In genomic region chr3:107524214-107525100, GRCh38 we compare ENCODE assay signal across 8 cellular contexts. TPM values are rescaled to one million over a fixed set of nuclear protein-coding genes. Genes with fewer than 3 reads are reported as not detected.
A peak's percentile ranks its signal among the peaks of the same experiment; 100 is the strongest.
DNase-seq lines count a peak whose midpoint lies in the region; ATAC-seq, FAIRE-seq and TF ChIP-seq lines count a peak whose summit lies in the region.

No MANE protein-coding gene starts in this region.

- no peaks in the 10 kb centered on the region for H3K9me3 ChIP-seq in BLaER1 treated with 17β-estradiol and CSF1 and Interleukin-3, amounts not matched to agents 10 nM and 100 nM (replicated peaks in 1 of 11)
- H3K9me3 ChIP-seq in adipocyte (ENCODE audit: control insufficient read depth, low read length) = no peaks in the 10 kb centered on the region
- no peaks in the 10 kb centered on the region for H3K9me3 ChIP-seq in heart right ventricle
- H3K9me3 ChIP-seq in pancreas = no peaks in the 10 kb centered on the region
- H3K9me3 ChIP-seq in vagina = no peaks in the 10 kb centered on the region

- intact Hi-C loops in heart right ventricle (cut with DNase I) (loop anchor here in 8 of 10 donors (2.0 to 10.0 kb wide), 4 partner anchors 92 to 290 kb away; no protein-coding TSS in a partner anchor), pancreas (cut with DNase I) (no loop called here), vagina (cut with DNase I) (loop anchor here (10.0 kb wide), 1 partner anchor 90 kb away; no protein-coding TSS in a partner anchor)

- H3K9ac ChIP-seq in BLaER1 treated with 17β-estradiol and CSF1 and Interleukin-3, amounts not matched to agents 10 nM and 100 nM = peak overlapping the region; percentile 87 to 94 (median 91)
- H3K9ac ChIP-seq in adipocyte (ENCODE audit: low read length) = peak overlapping the region; percentile 92

- peak overlapping the region; percentile 82 to 99 (median 94) for H3K4me3 ChIP-seq in BLaER1 treated with 17β-estradiol and CSF1 and Interleukin-3, amounts not matched to agents 10 nM and 100 nM
- H3K4me3 ChIP-seq in HFF-Myc (replicated peaks; ENCODE audit: low read depth, low read length) (peak overlapping the region; percentile 87), adipocyte (ENCODE audit: low read length) (peak overlapping the region; percentile 99), heart right ventricle (peak overlapping the region; percentile 70 to 94 (median 91)), pancreas (peak overlapping the region; percentile 50 to 94 (median 80)), vagina (peak overlapping the region; percentile 67 to 91)

- WGBS in heart right ventricle, 2 donors = 0 to 1% methylated on average over 47 of the region's 47 CpGs
- WGBS in pancreas, 2 donors = 0% methylated on average over 45 to 47 of the region's 47 CpGs

- no peak for FAIRE-seq in pancreas (lab: Jason Lieb, UNC)

- H3K4me1 ChIP-seq in BLaER1 treated with 17β-estradiol and CSF1 and Interleukin-3, amounts not matched to agents 10 nM and 100 nM = peaks cover 20 to 39% (median 25%) of the 10 kb centered on the region in 10 experiments
- H3K4me1 ChIP-seq in adipocyte (ENCODE audit: control insufficient read depth, insufficient read depth, low read length) = peaks cover 11% of the 10 kb centered on the region
- peaks cover 0 to 25% (median 14%) of the 10 kb centered on the region in 9 donors for H3K4me1 ChIP-seq in heart right ventricle
- peaks cover 0 to 8% (median 4%) of the 10 kb centered on the region in 3 donors for H3K4me1 ChIP-seq in pancreas
- peaks cover 14% of the 10 kb centered on the region for H3K4me1 ChIP-seq in vagina

- H3K27ac ChIP-seq in BLaER1 treated with 17β-estradiol and CSF1 and Interleukin-3, amounts not matched to agents 10 nM and 100 nM = peak overlapping the region; percentile 75 to 93 (median 90)
- H3K27ac ChIP-seq in heart right ventricle (peak overlapping the region; percentile 63 to 96 (median 94)), pancreas (peak overlapping the region; percentile 85 to 97 (median 88)), vagina (peak overlapping the region; percentile 98)

- peak overlapping the region; percentile 86 to 99 (median 97) for H3K4me2 ChIP-seq in BLaER1 treated with 17β-estradiol and CSF1 and Interleukin-3, amounts not matched to agents 10 nM and 100 nM

- no peak for TF ChIP-seq CTCF in HFF-Myc (IDR thresholded peaks at IDR 0.05; ENCODE audit: low read depth, low read length, missing control alignments)
- no peak for TF ChIP-seq CTCF in heart right ventricle (IDR thresholded peaks at IDR 0.05)
- TF ChIP-seq CTCF in pancreas (IDR thresholded peaks at IDR 0.05) = no peak
- TF ChIP-seq CTCF in vagina (IDR thresholded peaks at IDR 0.05) = no peak

- peaks cover 0 to 6% (median 2%) of the 10 kb centered on the region in 11 experiments; a peak in 6 of 22 replicates for H3K36me3 ChIP-seq in BLaER1 treated with 17β-estradiol and CSF1 and Interleukin-3, amounts not matched to agents 10 nM and 100 nM
- no peaks in the 10 kb centered on the region for H3K36me3 ChIP-seq in adipocyte (ENCODE audit: control insufficient read depth, insufficient read depth, low read length, severe bottlenecking)
- peaks cover 0 to 12% (median 0%) of the 10 kb centered on the region in 9 donors for H3K36me3 ChIP-seq in heart right ventricle
- no peaks in the 10 kb centered on the region for H3K36me3 ChIP-seq in pancreas
- peaks cover 0 to 8% of the 10 kb centered on the region in 2 donors for H3K36me3 ChIP-seq in vagina

- peak in 1 of 8 donors; percentile 2 for ATAC-seq in heart right ventricle
- ATAC-seq in pancreas = peak in 3 of 4 donors; percentile 3 to 9 (median 6)
- ATAC-seq in HG03442 (IDR thresholded peaks at IDR 0.05; ENCODE audit: unreplicated experiment) = no peak

- H4K20me1 ChIP-seq in BLaER1 treated with 17β-estradiol and CSF1 and Interleukin-3, amounts not matched to agents 10 nM and 100 nM = peaks cover 0 to 6% (median 0%) of the 10 kb centered on the region in 11 experiments; a peak in 2 of 22 replicates

- DNase-seq in HFF-Myc (ENCODE audit: extremely low read depth, low read depth) (no peak), SKM-1 treated with dmso at 0.1 percent for 144 hours (lab: John Stamatoyannopoulos, UW; ENCODE audit: unreplicated experiment) (peak; percentile 7), adipocyte (ENCODE audit: low read depth) (peak; percentile 76), heart right ventricle (peak; percentile 49 to 60), pancreas (peak; percentile 29 to 79 (median 60)), vagina (ENCODE audit: extremely low spot score in 2 of 2) (no peak)

- no peaks in the 10 kb centered on the region for H3K27me3 ChIP-seq in BLaER1 treated with 17β-estradiol and CSF1 and Interleukin-3, amounts not matched to agents 10 nM and 100 nM
- H3K27me3 ChIP-seq in adipocyte (replicated peaks; ENCODE audit: control insufficient read depth, insufficient read depth, low read length) = no peaks in the 10 kb centered on the region
- no peaks in the 10 kb centered on the region for H3K27me3 ChIP-seq in heart right ventricle
- no peaks in the 10 kb centered on the region for H3K27me3 ChIP-seq in pancreas
- H3K27me3 ChIP-seq in vagina = no peaks in the 10 kb centered on the region

- TF ChIP-seq POLR2A in vagina (IDR thresholded peaks at IDR 0.05) = no peak

RNA-seq across cellular contexts. Expression of gene BBX, which starts 1.7 kb away (rescaled TPM):
- total RNA-seq in heart right ventricle = 10 to 100 TPM; 21.3 to 49.8 (median 39.7) TPM
- polyA plus RNA-seq in heart right ventricle = 10 to 100 TPM in 1 of 2 donors, 1 to 10 TPM in 1; 4.6 to 10.3 TPM
- total RNA-seq in pancreas = 10 to 100 TPM; 17.7 to 43.8 (median 22.1) TPM
- polyA plus RNA-seq in pancreas = 1 to 10 TPM; 3.9 to 6.8 TPM
- total RNA-seq in vagina = 39.5 TPM

Comparison
In these comparisons a context has a peak if more than half of its experiments do, and no peak if none do; other contexts are left out.
1. DNase-seq: peak in SKM-1 treated with dmso at 0.1 percent for 144 hours (single experiment), adipocyte (single experiment), heart right ventricle (2 of 2) and pancreas (6 of 6); none in HFF-Myc (single experiment) and vagina (0 of 2).
2. intact Hi-C loops: an anchor here in heart right ventricle (2.0 to 10.0 kb wide) and vagina (10.0 kb wide); none called in pancreas.
3. Peak in every context shown above with its lines, with median percentiles within 50 percentile points of each other: H3K27ac ChIP-seq and H3K4me3 ChIP-seq.